28 cellular contexts compared by ENCODE assay signal in genomic region chr2:228782281-228782680, GRCh38.
"Had no signal": no experiment of that assay in that cellular context is flagged by ENCODE, and none has a peak within 500 bp of the region (broad histone marks: within the 10 kb centered on the region; RNA-seq: fewer than 3 reads in every experiment).

No MANE protein-coding gene starts in this region.

- H3K4me1 ChIP-seq: colonic mucosa, esophagus muscularis mucosa, esophagus squamous epithelium, foreskin keratinocyte, gastrocnemius medialis, gastroesophageal sphincter, heart left ventricle, heart right ventricle had no signal

- H3K4me3 ChIP-seq: colonic mucosa, coronary artery, dorsolateral prefrontal cortex, esophagus muscularis mucosa, esophagus squamous epithelium, gastrocnemius medialis, gastroesophageal sphincter, heart left ventricle, heart right ventricle had no signal

- FAIRE-seq: colon, endometrium, endothelial cell of umbilical vein, frontal cortex had no signal

- H3K27ac ChIP-seq: colonic mucosa, coronary artery, dorsolateral prefrontal cortex, epithelial cell of prostate, esophagus muscularis mucosa, esophagus squamous epithelium, foreskin keratinocyte, gastrocnemius medialis, gastroesophageal sphincter, heart left ventricle, heart right ventricle had no signal

- H3K4me1 Mint-ChIP-seq: endodermal cell had no signal

- DNase-seq: colonic mucosa; cortex of kidney; dermis blood vessel endothelial cell; dorsolateral prefrontal cortex; effector CD4-positive, alpha-beta T cell; effector CD8-positive, alpha-beta T cell; effector memory CD4-positive, alpha-beta T cell; effector memory CD8-positive, alpha-beta T cell; endodermal cell; erythroblast; esophagus squamous epithelium; foreskin keratinocyte; foreskin melanocyte; gastrocnemius medialis; glutamatergic neuron; head of caudate nucleus; heart left ventricle; heart right ventricle had no signal

- H3K9me3 ChIP-seq: colonic mucosa, esophagus muscularis mucosa, esophagus squamous epithelium, gastrocnemius medialis, gastroesophageal sphincter had no signal

- H3K27me3 ChIP-seq: colonic mucosa, esophagus muscularis mucosa, esophagus squamous epithelium, foreskin keratinocyte, gastrocnemius medialis, gastroesophageal sphincter, heart left ventricle, heart right ventricle had no signal

- H3K27ac Mint-ChIP-seq: dendritic cell treated with granulocyte-macrophage colony-stimulating factor and Interleukin-4, amounts not matched to agents 40 ng/mL and 50 ng/mL, for 4 days; effector memory CD8-positive, alpha-beta T cell; endodermal cell had no signal

- H3K36me3 ChIP-seq: colonic mucosa, esophagus muscularis mucosa, esophagus squamous epithelium, gastrocnemius medialis, gastroesophageal sphincter, heart left ventricle, heart right ventricle had no signal

- H3K27me3 Mint-ChIP-seq: dendritic cell treated with granulocyte-macrophage colony-stimulating factor and Interleukin-4, amounts not matched to agents 40 ng/mL and 50 ng/mL, for 4 days; effector memory CD8-positive, alpha-beta T cell had no signal

- H3K4me3 Mint-ChIP-seq: dendritic cell treated with granulocyte-macrophage colony-stimulating factor and Interleukin-4, amounts not matched to agents 40 ng/mL and 50 ng/mL, for 4 days; effector memory CD8-positive, alpha-beta T cell; endodermal cell had no signal

- ATAC-seq: effector memory CD8-positive, alpha-beta T cell; esophagus mucosa; foreskin keratinocyte; gastrocnemius medialis; gastroesophageal sphincter; heart left ventricle; heart right ventricle had no signal
